1 cellular context compared by ENCODE assay signal in genomic region chr20:41030536-41031242, GRCh38.
TF ChIP-seq lines count a peak whose summit lies in the region.

No MANE protein-coding gene starts in this region.

TF ChIP-seq in HepG2, 621 proteins besides CTCF, POLR2A, EP300 and RAD21 (continued from another document and continues in another):
- TF ChIP-seq ZFP91 (CRISPR knock-in tag; IDR thresholded peaks at IDR 0.05; ENCODE audit: borderline replicate concordance) (no peak), MAFG (CRISPR knock-in tag; IDR thresholded peaks at IDR 0.05) (no peak), ZNF557 (CRISPR knock-in tag; IDR thresholded peaks at IDR 0.05) (no peak), ZNF430 (CRISPR knock-in tag; IDR thresholded peaks at IDR 0.05) (no peak), ZBTB14 (CRISPR knock-in tag; IDR thresholded peaks at IDR 0.05) (no peak), NCOA5 (CRISPR knock-in tag; IDR thresholded peaks at IDR 0.05) (no peak), ZNF414 (CRISPR knock-in tag; IDR thresholded peaks at IDR 0.05) (no peak), GFI1 (CRISPR knock-in tag; IDR thresholded peaks at IDR 0.05; ENCODE audit: borderline replicate concordance) (0 out of 2 replicates have a peak, but pooled peaks have one; percentile 24), ZNF335 (CRISPR knock-in tag; IDR thresholded peaks at IDR 0.05) (no peak), GZF1 (CRISPR knock-in tag; IDR thresholded peaks at IDR 0.05) (no peak), ZNF556 (CRISPR knock-in tag; IDR thresholded peaks at IDR 0.05; ENCODE audit: borderline replicate concordance) (no peak), ZBTB1 (CRISPR knock-in tag; IDR thresholded peaks at IDR 0.05; ENCODE audit: borderline replicate concordance) (no peak), ZNF780A (CRISPR knock-in tag; IDR thresholded peaks at IDR 0.05) (no peak), ZC3H13 (CRISPR knock-in tag; IDR thresholded peaks at IDR 0.05) (no peak), SNAI1 (CRISPR knock-in tag; IDR thresholded peaks at IDR 0.05; ENCODE audit: borderline replicate concordance) (no peak), PPARG (CRISPR knock-in tag; conservative IDR thresholded peaks at IDR 0.05) (0 out of 2 replicates have a peak, but pooled peaks have one; percentile 8), ZNF740 (CRISPR knock-in tag; IDR thresholded peaks at IDR 0.05) (no peak), ZNF878 (CRISPR knock-in tag; IDR thresholded peaks at IDR 0.05) (0 out of 2 replicates have a peak, but pooled peaks have one; percentile 10), KMT2B (CRISPR knock-in tag; IDR thresholded peaks at IDR 0.05) (0 out of 2 replicates have a peak, but pooled peaks have one; percentile 14), ZGPAT (CRISPR knock-in tag; IDR thresholded peaks at IDR 0.05) (0 out of 2 replicates have a peak, but pooled peaks have one; percentile 24), HHEX (CRISPR knock-in tag; IDR thresholded peaks at IDR 0.05) (no peak), ZFP36L1 (CRISPR knock-in tag; IDR thresholded peaks at IDR 0.05) (0 out of 2 replicates have a peak, but pooled peaks have one; percentile 63), ZSCAN30 (CRISPR knock-in tag; IDR thresholded peaks at IDR 0.05) (no peak), MED13 (CRISPR knock-in tag; IDR thresholded peaks at IDR 0.05) (no peak), SMYD3 (CRISPR knock-in tag; IDR thresholded peaks at IDR 0.05) (peak; percentile 69; the same call in 1 of the 2 replicates), PRPF4 (IDR thresholded peaks at IDR 0.05; ENCODE audit: low read depth, low read length, poor library complexity, severe bottlenecking) (no peak), TEF (CRISPR knock-in tag; IDR thresholded peaks at IDR 0.05) (no peak), FOXA1 (IDR thresholded peaks at IDR 0.05) (no peak), FOXA1 (CRISPR knock-in tag; IDR thresholded peaks at IDR 0.05) (no peak), RCOR2 (CRISPR knock-in tag; IDR thresholded peaks at IDR 0.05) (no peak), ZNF577 (CRISPR knock-in tag; IDR thresholded peaks at IDR 0.05; ENCODE audit: borderline replicate concordance, low read depth) (no peak), ZNF235 (CRISPR knock-in tag; IDR thresholded peaks at IDR 0.05; ENCODE audit: borderline replicate concordance) (no peak), CENPBD1 (CRISPR knock-in tag; IDR thresholded peaks at IDR 0.05; ENCODE audit: borderline replicate concordance, low read depth) (no peak), LCORL (IDR thresholded peaks at IDR 0.05) (no peak), LCORL (CRISPR knock-in tag; IDR thresholded peaks at IDR 0.05) (no peak), MYPOP (CRISPR knock-in tag; IDR thresholded peaks at IDR 0.05) (no peak), ZNF580 (CRISPR knock-in tag; IDR thresholded peaks at IDR 0.05; ENCODE audit: borderline replicate concordance, low read depth) (0 out of 2 replicates have a peak, but pooled peaks have one; percentile 45), ZNF773 (CRISPR knock-in tag; IDR thresholded peaks at IDR 0.05; ENCODE audit: borderline replicate concordance) (no peak), ZNF354B (CRISPR knock-in tag; IDR thresholded peaks at IDR 0.05) (no peak), SOX6 (IDR thresholded peaks at IDR 0.05) (no peak), SOX6 (CRISPR knock-in tag; IDR thresholded peaks at IDR 0.05) (no peak), ZFX (CRISPR knock-in tag; IDR thresholded peaks at IDR 0.05; ENCODE audit: low read depth) (no peak), BCL3 (CRISPR knock-in tag; IDR thresholded peaks at IDR 0.05) (no peak), ZNF280B (CRISPR knock-in tag; IDR thresholded peaks at IDR 0.05; ENCODE audit: borderline replicate concordance) (no peak), GATAD2A (CRISPR knock-in tag; IDR thresholded peaks at IDR 0.05) (0 out of 2 replicates have a peak, but pooled peaks have one; percentile 6), ZNF75D (CRISPR knock-in tag; IDR thresholded peaks at IDR 0.05; ENCODE audit: borderline replicate concordance) (no peak), NBN (conservative IDR thresholded peaks at IDR 0.05) (no peak), ATF4 (CRISPR knock-in tag; IDR thresholded peaks at IDR 0.05) (no peak), KDM5A (IDR thresholded peaks at IDR 0.05; ENCODE audit: borderline replicate concordance, low read length) (no peak), PHF21A (CRISPR knock-in tag; IDR thresholded peaks at IDR 0.05) (peak; percentile 28; the same call in 1 of the 2 replicates), HMG20B (CRISPR knock-in tag; conservative IDR thresholded peaks at IDR 0.05) (0 out of 2 replicates have a peak, but pooled peaks have one; percentile 33), MIXL1 (CRISPR knock-in tag; IDR thresholded peaks at IDR 0.05) (0 out of 2 replicates have a peak, but pooled peaks have one; percentile 17), SAP130 (CRISPR knock-in tag; IDR thresholded peaks at IDR 0.05; ENCODE audit: low read depth) (peak; percentile 18)
